ENCODE assay signal across 17 cellular contexts in the genomic region with DNA sequence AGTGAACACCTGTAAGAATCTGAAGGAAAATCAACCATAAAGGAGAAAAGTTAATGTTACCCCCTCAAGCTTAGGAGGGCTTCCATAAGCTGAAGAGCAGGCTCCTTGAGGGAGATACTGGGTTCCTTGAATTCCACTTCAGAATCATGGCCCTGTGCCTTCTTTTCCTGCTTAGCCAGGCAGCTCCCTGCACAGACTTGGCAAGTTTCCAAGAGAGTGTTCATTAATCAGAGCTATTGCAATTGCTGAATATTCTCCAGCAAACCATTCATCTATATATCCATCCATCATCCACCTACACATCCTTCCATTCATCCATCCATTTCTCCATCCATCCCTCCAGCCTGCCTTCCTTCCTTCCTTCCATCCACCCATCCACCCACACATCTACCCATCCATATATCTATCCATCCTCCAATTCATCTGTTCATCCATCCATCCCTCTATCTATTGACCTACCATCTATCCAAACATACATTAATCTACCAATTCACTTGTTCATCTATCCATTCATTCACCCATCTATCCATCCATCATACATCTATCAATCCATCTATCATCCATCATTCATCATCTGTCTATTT.
A peak's percentile ranks its signal among the peaks of the same experiment; 100 is the strongest.
DNase-seq lines count a peak whose midpoint lies in the region; ATAC-seq, FAIRE-seq and TF ChIP-seq lines count a peak whose summit lies in the region.
"Had no signal": no experiment of that assay in that cellular context is flagged by ENCODE, and none has a peak within 500 bp of the region (broad histone marks: within the 10 kb centered on the region; RNA-seq: fewer than 3 reads in every experiment).

No MANE protein-coding gene starts in this region.

- in situ Hi-C loops in K562 (cut with MboI) = no loop called here

- H2AFZ ChIP-seq in K562 (ENCODE audit: low read depth, low read length) (no peak overlapping the region), neuronal stem cell (ENCODE audit: low read length) (no peak overlapping the region)

- TF ChIP-seq CTCF in MCF 10A (IDR thresholded peaks at IDR 0.05; ENCODE audit: unreplicated experiment) (no peak), breast epithelium (IDR thresholded peaks at IDR 0.05) (no peak), K562 (IDR thresholded peaks at IDR 0.05 in 2 of 3, conservative IDR thresholded peaks at IDR 0.05 in 1 of 3; ENCODE audit: insufficient read depth in 2 of 3, low read depth in 1 of 3, low read length in 3 of 3) (no peak), foreskin keratinocyte (conservative IDR thresholded peaks at IDR 0.05) (no peak)

- H3K4ac ChIP-seq in neuronal stem cell (ENCODE audit: low read length) = no peak overlapping the region

- no peaks in the 10 kb centered on the region for H3K27me3 Mint-ChIP-seq in MCF 10A (ENCODE audit: insufficient read depth, unreplicated experiment)

- H2BK120ac ChIP-seq in neuronal stem cell (ENCODE audit: low read depth, low read length) = no peak overlapping the region

- H3K36me3 Mint-ChIP-seq in MCF 10A (ENCODE audit: insufficient read depth, unreplicated experiment) = no peaks in the 10 kb centered on the region

- H3K36me3 ChIP-seq in breast epithelium (no peaks in the 10 kb centered on the region), K562 (ENCODE audit: control insufficient read depth, insufficient read depth, low read length) (no peaks in the 10 kb centered on the region), neuronal stem cell (replicated peaks in 1 of 2; ENCODE audit: control insufficient read depth in 2 of 2, insufficient read depth in 2 of 2, low read length in 2 of 2) (no peaks in the 10 kb centered on the region)

- H3K18ac ChIP-seq in neuronal stem cell (ENCODE audit: low read length) = no peak overlapping the region

- H3K14ac ChIP-seq in neuronal stem cell (ENCODE audit: low read length) = no peak overlapping the region

- H2BK12ac ChIP-seq in neuronal stem cell (ENCODE audit: low read length) = no peak overlapping the region

- DNase-seq in DMS79 (lab: John Stamatoyannopoulos, UW) = peak; percentile 13
- no peak for DNase-seq in DMS79 treated with DMSO at 0.1 percent for 48 hours (lab: John Stamatoyannopoulos, UW)
- peak; percentile 16 for DNase-seq in MCF 10A (ENCODE audit: unreplicated experiment)
- DNase-seq in breast epithelium (ENCODE audit: low spot score in 2 of 2) = no peak
- DNase-seq in K562 (ENCODE audit: extremely low read depth in 1 of 4, low spot score in 3 of 4) = no peak
- DNase-seq in neuronal stem cell (ENCODE audit: low spot score) = no peak
- DNase-seq in left lobe of liver (ENCODE audit: low spot score) = no peak
- DNase-seq in foreskin keratinocyte = no peak
- DNase-seq: HCEC 1CT, NCI-H1694, NCI-H2171 treated with DMSO at 0.1 percent for 48 hours, NCI-H526 treated with DMSO at 0.1 percent for 48 hours had no signal

- intact Hi-C loops in MCF 10A (cut with micrococcal nuclease) = loop anchor here (5.0 kb wide), 1 partner anchor 339 kb away; no protein-coding TSS in a partner anchor
- intact Hi-C loops in breast epithelium (cut with DNase I; ENCODE audit: low total_unique reads) = no loop called here
- intact Hi-C loops in K562 (cut with micrococcal nuclease) = no loop called here

- H3K4me2 ChIP-seq in K562 (ENCODE audit: insufficient read depth, low read length) = no peak overlapping the region
- H3K4me2 ChIP-seq in neuronal stem cell (ENCODE audit: insufficient read depth, low read length, poor library complexity, severe bottlenecking) = no peak overlapping the region

- no peak overlapping the region for H4K8ac ChIP-seq in neuronal stem cell (ENCODE audit: low read depth, low read length)

- BruUV-seq in MCF 10A (replicated peaks; lab: Mats Ljungman, UMichigan) (no TSS peak), K562 (replicated peaks; lab: Mats Ljungman, UMichigan) (no TSS peak)

- H3K4me3 Mint-ChIP-seq in MCF 10A (ENCODE audit: unreplicated experiment) = no peak overlapping the region
- H3K4me3 Mint-ChIP-seq: T-helper 2 cell treated with Interferon-gamma antibody and Interleukin-4, amounts not matched to agents 5 μg/mL and 100 μg/mL, for 36 hours had no signal

- H3K9me3 Mint-ChIP-seq in MCF 10A (ENCODE audit: unreplicated experiment) = no peaks in the 10 kb centered on the region
- H3K9me3 Mint-ChIP-seq: T-helper 2 cell treated with Interferon-gamma antibody and Interleukin-4, amounts not matched to agents 5 μg/mL and 100 μg/mL, for 36 hours had no signal

- no peaks in the 10 kb centered on the region for H3K4me1 ChIP-seq in breast epithelium
- peaks cover 0 to 3% of the 10 kb centered on the region in 2 experiments; a peak in 1 of 5 replicates for H3K4me1 ChIP-seq in K562 (replicated peaks in 1 of 2; ENCODE audit: control insufficient read depth in 2 of 2, insufficient read depth in 2 of 2, low read length in 2 of 2)
- peaks cover 17 to 23% of the 10 kb centered on the region in 2 donors for H3K4me1 ChIP-seq in neuronal stem cell (ENCODE audit: control insufficient read depth in 2 of 2, insufficient read depth in 1 of 2, low read depth in 1 of 2, low read length in 2 of 2)
- H3K4me1 ChIP-seq in foreskin keratinocyte = no peaks in the 10 kb centered on the region

- TF ChIP-seq POLR2A in breast epithelium (IDR thresholded peaks at IDR 0.05) (no peak), K562 (conservative IDR thresholded peaks at IDR 0.05) (no peak)

- peaks cover 0 to 6% of the 10 kb centered on the region in 2 donors for H3K27me3 ChIP-seq in breast epithelium
- H3K27me3 ChIP-seq in K562 (ENCODE audit: control insufficient read depth in 2 of 2, insufficient read depth in 2 of 2, low read length in 2 of 2) = peaks cover 23 to 49% of the 10 kb centered on the region in 2 experiments; a peak in 4 of 5 replicates
- peaks cover 0 to 40% (median 3%) of the 10 kb centered on the region in 3 experiments for H3K27me3 ChIP-seq in neuronal stem cell (ENCODE audit: control insufficient read depth in 3 of 3, insufficient read depth in 3 of 3, low read depth in 1 of 3, low read length in 3 of 3)
- H3K27me3 ChIP-seq in foreskin keratinocyte = no peaks in the 10 kb centered on the region

- H3K9me3 ChIP-seq in breast epithelium (no peaks in the 10 kb centered on the region), K562 (replicated peaks; ENCODE audit: control insufficient read depth, insufficient read depth, low read depth, low read length) (no peaks in the 10 kb centered on the region), neuronal stem cell (replicated peaks in 1 of 2; ENCODE audit: control insufficient read depth in 2 of 2, insufficient read depth in 1 of 2, low read depth in 1 of 2, low read length in 2 of 2) (no peaks in the 10 kb centered on the region)

- POLR2A ChIA-PET in MCF 10A (lab: Yijun Ruan, JAX) (no interaction called here), K562 (lab: Yijun Ruan, JAX) (no interaction called here)

- no peak overlapping the region for H2BK5ac ChIP-seq in neuronal stem cell (ENCODE audit: low read length)

- TF ChIP-seq EP300 in K562 (IDR thresholded peaks at IDR 0.05; ENCODE audit: low read length) = no peak

- no peaks in the 10 kb centered on the region for H3K79me1 ChIP-seq in neuronal stem cell (ENCODE audit: low read depth, low read length)

- no peaks in the 10 kb centered on the region; the same call in 1 of the 2 replicates for H4K20me1 ChIP-seq in K562 (replicated peaks; ENCODE audit: control insufficient read depth, insufficient read depth, low read length)

- no peak overlapping the region for H3K23ac ChIP-seq in neuronal stem cell (ENCODE audit: low read depth, low read length, poor library complexity)

- H2AK5ac ChIP-seq in neuronal stem cell (ENCODE audit: low read depth, low read length) = peak overlapping the region; percentile 14

- H3K27ac Mint-ChIP-seq in MCF 10A (ENCODE audit: low read depth, unreplicated experiment) = no peak overlapping the region
- H3K27ac Mint-ChIP-seq: T-helper 2 cell treated with Interferon-gamma antibody and Interleukin-4, amounts not matched to agents 5 μg/mL and 100 μg/mL, for 36 hours had no signal

- H3K4me3 ChIP-seq in breast epithelium (no peak overlapping the region), K562 (no peak overlapping the region), neuronal stem cell (ENCODE audit: low read length in 2 of 2) (no peak overlapping the region)
- H3K4me3 ChIP-seq: GM12878 had no signal

- no peak for TF ChIP-seq RAD21 in K562 (CRISPR knock-in tag; conservative IDR thresholded peaks at IDR 0.05 in 1 of 2, IDR thresholded peaks at IDR 0.05 in 1 of 2)

- H2BK15ac ChIP-seq in neuronal stem cell (ENCODE audit: low read length) = no peak overlapping the region

- no peaks in the 10 kb centered on the region for H3K79me2 ChIP-seq in K562 (ENCODE audit: control insufficient read depth, insufficient read depth, low read length)

- no peak overlapping the region for H3K9ac ChIP-seq in K562 (ENCODE audit: insufficient read depth in 1 of 2, low read depth in 2 of 2, low read length in 2 of 2)
- H3K9ac ChIP-seq in neuronal stem cell (ENCODE audit: low read depth, low read length, poor library complexity) = no peak overlapping the region

- CTCF ChIA-PET in MCF 10A (lab: Yijun Ruan, JAX) (interaction anchor here (0.7 to 0.9 kb wide), 2 partner anchors 279 to 581 kb away, joined by 3 to 5 read pairs; no protein-coding TSS in a partner anchor), K562 (lab: Yijun Ruan, JAX; ENCODE audit: low intra/inter-chr PET ratio) (no interaction called here)

- H3K27ac ChIP-seq in breast epithelium (no peak overlapping the region), K562 (ENCODE audit: extremely low read depth, low read depth, low read length) (no peak overlapping the region), neuronal stem cell (replicated peaks; ENCODE audit: low read length) (no peak overlapping the region), foreskin keratinocyte (no peak overlapping the region)
- H3K27ac ChIP-seq: C4-2B had no signal

- no peak for FAIRE-seq in K562 (lab: Jason Lieb, UNC)
- FAIRE-seq: A204.1, GM12878, GM18507 had no signal

- no peaks in the 10 kb centered on the region for H3K9me1 ChIP-seq in K562 (ENCODE audit: control insufficient read depth, insufficient read depth, low read length)

- H4K91ac ChIP-seq in neuronal stem cell (ENCODE audit: low read depth, low read length, poor library complexity) = no peak overlapping the region

- H3K4me1 Mint-ChIP-seq in MCF 10A (ENCODE audit: insufficient read depth, unreplicated experiment) = no peaks in the 10 kb centered on the region

- ATAC-seq in K562 = no peak
- ATAC-seq in left lobe of liver = no peak
- ATAC-seq in foreskin keratinocyte = no peak
- ATAC-seq: GM12878 had no signal

TF ChIP-seq in K562, 482 proteins besides CTCF, POLR2A, EP300 and RAD21 (continues in another document):
- TF ChIP-seq, protein P1, sequence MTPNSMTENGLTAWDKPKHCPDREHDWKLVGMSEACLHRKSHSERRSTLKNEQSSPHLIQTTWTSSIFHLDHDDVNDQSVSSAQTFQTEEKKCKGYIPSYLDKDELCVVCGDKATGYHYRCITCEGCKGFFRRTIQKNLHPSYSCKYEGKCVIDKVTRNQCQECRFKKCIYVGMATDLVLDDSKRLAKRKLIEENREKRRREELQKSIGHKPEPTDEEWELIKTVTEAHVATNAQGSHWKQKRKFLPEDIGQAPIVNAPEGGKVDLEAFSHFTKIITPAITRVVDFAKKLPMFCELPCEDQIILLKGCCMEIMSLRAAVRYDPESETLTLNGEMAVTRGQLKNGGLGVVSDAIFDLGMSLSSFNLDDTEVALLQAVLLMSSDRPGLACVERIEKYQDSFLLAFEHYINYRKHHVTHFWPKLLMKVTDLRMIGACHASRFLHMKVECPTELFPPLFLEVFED (CRISPR knock-in tag; conservative IDR thresholded peaks at IDR 0.05) = peak; percentile 49; the same call in 1 of the 2 replicates
- peak; percentile 24; the same call in 1 of the 2 replicates for TF ChIP-seq EGR1 (conservative IDR thresholded peaks at IDR 0.05)

Comparison
In these comparisons a context has a peak if more than half of its experiments do, and no peak if none do; other contexts are left out.
1. DNase-seq: peak in DMS79 (single experiment) and MCF 10A (single experiment); none in DMS79 treated with DMSO at 0.1 percent for 48 hours (single experiment), breast epithelium (0 of 2), K562 (0 of 4), neuronal stem cell (single experiment), left lobe of liver (single experiment) and foreskin keratinocyte (0 of 2).